Comparison of ENCODE assay signal across 24 cellular contexts in the genomic region with DNA sequence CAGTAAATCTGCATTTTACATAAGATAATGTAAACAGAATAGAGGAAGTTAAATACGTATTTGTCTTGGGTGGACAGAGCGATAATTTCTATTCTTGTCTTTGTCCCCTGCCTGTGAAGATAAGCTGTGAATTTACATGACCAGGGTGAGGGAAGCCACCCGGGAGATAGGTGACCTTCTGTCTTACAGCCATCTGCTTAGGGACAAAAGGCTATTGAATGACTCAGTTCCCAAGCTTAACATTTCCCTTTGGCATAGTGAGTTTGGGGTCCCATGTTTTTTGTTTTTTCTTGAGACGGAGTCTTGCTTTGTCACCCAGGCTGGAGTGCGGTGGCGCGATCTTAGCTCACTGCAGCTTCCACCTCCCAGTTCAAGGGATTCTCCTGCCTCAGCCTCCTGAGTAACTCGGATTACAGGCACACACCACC.
"Had no signal": no experiment of that assay in that cellular context is flagged by ENCODE, and none has a peak within 500 bp of the region (broad histone marks: within the 10 kb centered on the region; RNA-seq: fewer than 3 reads in every experiment).

No MANE protein-coding gene starts in this region.

- H3K4me1 ChIP-seq: breast epithelium, stomach had no signal

- ATAC-seq: activated T-cell treated with anti-CD3 and anti-CD28 coated beads, Interleukin-2, amount 50 U/mL, for 4 hours had no signal

- H3K27ac ChIP-seq: breast epithelium, epithelial cell of prostate, stomach had no signal

- H3K36me3 ChIP-seq: breast epithelium had no signal

- FAIRE-seq: astrocyte, keratinocyte, small intestine had no signal

- H3K27me3 ChIP-seq: breast epithelium, stomach had no signal

- H3K4me3 Mint-ChIP-seq: activated naive CD4-positive, alpha-beta T cell treated with anti-CD3 and anti-CD28 coated beads, Interleukin-2, amount 50 U/mL, for 24 hours; activated T-cell treated with anti-CD3 and anti-CD28 coated beads, Interleukin-2, amount 50 U/mL, for 4 hours; dendritic cell treated with granulocyte-macrophage colony-stimulating factor and Interleukin-4, amounts not matched to agents 40 ng/mL and 50 ng/mL, for 4 days; nephron; T-helper 2 cell treated with Interferon-gamma antibody and Interleukin-4, amounts not matched to agents 5 μg/mL and 100 μg/mL, for 36 hours had no signal

- H3K9me3 Mint-ChIP-seq: activated naive CD4-positive, alpha-beta T cell treated with anti-CD3 and anti-CD28 coated beads, Interleukin-2, amount 50 U/mL, for 24 hours; activated T-cell treated with anti-CD3 and anti-CD28 coated beads, Interleukin-2, amount 50 U/mL, for 4 hours; dendritic cell treated with granulocyte-macrophage colony-stimulating factor and Interleukin-4, amounts not matched to agents 40 ng/mL and 50 ng/mL, for 4 days; nephron; T-helper 2 cell treated with Interferon-gamma antibody and Interleukin-4, amounts not matched to agents 5 μg/mL and 100 μg/mL, for 36 hours had no signal

- DNase-seq: activated CD4-positive, alpha-beta T cell treated with anti-CD3 and anti-CD28 coated beads, Interleukin-2, amount 50 U/mL, for 1 hour; activated CD4-positive, CD25-positive, alpha-beta regulatory T cell treated with anti-CD3 and anti-CD28 coated beads, Interleukin-2, amount 50 U/mL, for 72 hours; activated CD8-positive, alpha-beta memory T cell treated with anti-CD3 and anti-CD28 coated beads, Interleukin-2, amount 50 U/mL, for 4 hours; activated effector memory CD4-positive, alpha-beta T cell treated with Interleukin-2 at 50 U/mL for 16 hours; activated T-cell treated with anti-CD3 and anti-CD28 coated beads, Interleukin-2, amount 50 U/mL, for 4 hours; effector memory CD4-positive, alpha-beta T cell; foreskin fibroblast; hypothalamus; mammary epithelial cell; midbrain; small intestine; stimulated activated CD4-positive, alpha-beta T cell treated with anti-CD3 and anti-CD28 coated beads, Interleukin-15, amount 100 ng/mL, for 24 hours; stimulated activated CD4-positive, alpha-beta T cell treated with anti-CD3 and anti-CD28 coated beads, Interleukin-2, amount 100 ng/mL, for 48 hours; stomach; trophoblast cell had no signal

- H3K27ac Mint-ChIP-seq: activated naive CD4-positive, alpha-beta T cell treated with anti-CD3 and anti-CD28 coated beads, Interleukin-2, amount 50 U/mL, for 24 hours; dendritic cell treated with granulocyte-macrophage colony-stimulating factor and Interleukin-4, amounts not matched to agents 40 ng/mL and 50 ng/mL, for 4 days; nephron; T-helper 2 cell treated with Interferon-gamma antibody and Interleukin-4, amounts not matched to agents 5 μg/mL and 100 μg/mL, for 36 hours had no signal

- H3K4me1 Mint-ChIP-seq: activated naive CD4-positive, alpha-beta T cell treated with anti-CD3 and anti-CD28 coated beads, Interleukin-2, amount 50 U/mL, for 24 hours; nephron had no signal

- H3K27me3 Mint-ChIP-seq: activated naive CD4-positive, alpha-beta T cell treated with anti-CD3 and anti-CD28 coated beads, Interleukin-2, amount 50 U/mL, for 24 hours; dendritic cell treated with granulocyte-macrophage colony-stimulating factor and Interleukin-4, amounts not matched to agents 40 ng/mL and 50 ng/mL, for 4 days; progenitor cell of endocrine pancreas had no signal

- H3K4me3 ChIP-seq: breast epithelium, stomach had no signal

- H3K9me3 ChIP-seq: breast epithelium, stomach had no signal
